In the genomic region with DNA sequence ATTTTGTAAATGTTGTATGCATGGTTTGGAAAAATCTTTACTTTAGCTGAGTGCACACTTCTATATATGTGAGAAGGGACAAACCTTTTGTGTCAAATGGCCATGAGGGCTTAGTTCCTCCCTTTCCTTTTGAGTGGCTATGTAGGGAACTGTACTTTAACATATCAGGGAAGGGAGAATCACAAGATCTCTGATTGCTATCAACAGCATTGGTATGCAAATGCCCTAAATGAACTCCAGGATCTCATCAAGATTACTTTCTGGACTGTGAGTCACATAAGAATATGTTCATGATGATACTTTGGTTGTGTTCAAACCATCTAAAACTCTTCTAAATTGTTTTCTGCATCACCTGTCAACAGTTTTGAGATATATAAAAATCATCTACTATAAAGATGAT, we compare ENCODE assay signal across 2 cellular contexts.
TF ChIP-seq lines count a peak whose summit lies in the region.

No MANE protein-coding gene starts in this region.

TF ChIP-seq in IMR-90, 13 proteins besides CTCF, POLR2A, EP300 and RAD21:
- no peak for TF ChIP-seq MAFK (IDR thresholded peaks at IDR 0.05; ENCODE audit: low read depth, low read length)
- TF ChIP-seq FOS (IDR thresholded peaks at IDR 0.05; ENCODE audit: low read depth, low read length), result no peak
- no peak for TF ChIP-seq RFX5 (IDR thresholded peaks at IDR 0.05; ENCODE audit: low read depth, low read length)
- TF ChIP-seq, protein P1, sequence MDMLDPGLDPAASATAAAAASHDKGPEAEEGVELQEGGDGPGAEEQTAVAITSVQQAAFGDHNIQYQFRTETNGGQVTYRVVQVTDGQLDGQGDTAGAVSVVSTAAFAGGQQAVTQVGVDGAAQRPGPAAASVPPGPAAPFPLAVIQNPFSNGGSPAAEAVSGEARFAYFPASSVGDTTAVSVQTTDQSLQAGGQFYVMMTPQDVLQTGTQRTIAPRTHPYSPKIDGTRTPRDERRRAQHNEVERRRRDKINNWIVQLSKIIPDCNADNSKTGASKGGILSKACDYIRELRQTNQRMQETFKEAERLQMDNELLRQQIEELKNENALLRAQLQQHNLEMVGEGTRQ (IDR thresholded peaks at IDR 0.05; ENCODE audit: low read depth, low read length), result no peak
- no peak for TF ChIP-seq CHD1 (IDR thresholded peaks at IDR 0.05; ENCODE audit: low read depth, low read length)
- TF ChIP-seq CEBPB (IDR thresholded peaks at IDR 0.05; ENCODE audit: low read depth, low read length), result no peak
- no peak for TF ChIP-seq RCOR1 (IDR thresholded peaks at IDR 0.05; ENCODE audit: insufficient replicate concordance, low read length)
- no peak for TF ChIP-seq SMC3 (IDR thresholded peaks at IDR 0.05; ENCODE audit: low read depth, low read length)
- no peak for TF ChIP-seq MXI1 (IDR thresholded peaks at IDR 0.05; ENCODE audit: borderline replicate concordance, low read depth, low read length)
- no peak for TF ChIP-seq NFE2L2 (IDR thresholded peaks at IDR 0.05; ENCODE audit: low read depth, low read length)

TF ChIP-seq in GM12878, 131 proteins besides CTCF, POLR2A, EP300 and RAD21:
- no peak for TF ChIP-seq KAT2A (conservative IDR thresholded peaks at IDR 0.05; ENCODE audit: control insufficient read depth, low read depth, low read length)
- TF ChIP-seq, protein P2, sequence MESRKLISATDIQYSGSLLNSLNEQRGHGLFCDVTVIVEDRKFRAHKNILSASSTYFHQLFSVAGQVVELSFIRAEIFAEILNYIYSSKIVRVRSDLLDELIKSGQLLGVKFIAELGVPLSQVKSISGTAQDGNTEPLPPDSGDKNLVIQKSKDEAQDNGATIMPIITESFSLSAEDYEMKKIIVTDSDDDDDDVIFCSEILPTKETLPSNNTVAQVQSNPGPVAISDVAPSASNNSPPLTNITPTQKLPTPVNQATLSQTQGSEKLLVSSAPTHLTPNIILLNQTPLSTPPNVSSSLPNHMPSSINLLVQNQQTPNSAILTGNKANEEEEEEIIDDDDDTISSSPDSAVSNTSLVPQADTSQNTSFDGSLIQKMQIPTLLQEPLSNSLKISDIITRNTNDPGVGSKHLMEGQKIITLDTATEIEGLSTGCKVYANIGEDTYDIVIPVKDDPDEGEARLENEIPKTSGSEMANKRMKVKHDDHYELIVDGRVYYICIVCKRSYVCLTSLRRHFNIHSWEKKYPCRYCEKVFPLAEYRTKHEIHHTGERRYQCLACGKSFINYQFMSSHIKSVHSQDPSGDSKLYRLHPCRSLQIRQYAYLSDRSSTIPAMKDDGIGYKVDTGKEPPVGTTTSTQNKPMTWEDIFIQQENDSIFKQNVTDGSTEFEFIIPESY (IDR thresholded peaks at IDR 0.05), result no peak
- no peak for TF ChIP-seq NRF1 (conservative IDR thresholded peaks at IDR 0.05; ENCODE audit: low read depth, low read length)
- no peak for TF ChIP-seq SUZ12 (IDR thresholded peaks at IDR 0.05; ENCODE audit: unreplicated experiment)
- no peak for TF ChIP-seq BACH1 (IDR thresholded peaks at IDR 0.05; ENCODE audit: borderline replicate concordance)
- no peak for TF ChIP-seq ZNF622 (IDR thresholded peaks at IDR 0.05)
- TF ChIP-seq, protein P3, sequence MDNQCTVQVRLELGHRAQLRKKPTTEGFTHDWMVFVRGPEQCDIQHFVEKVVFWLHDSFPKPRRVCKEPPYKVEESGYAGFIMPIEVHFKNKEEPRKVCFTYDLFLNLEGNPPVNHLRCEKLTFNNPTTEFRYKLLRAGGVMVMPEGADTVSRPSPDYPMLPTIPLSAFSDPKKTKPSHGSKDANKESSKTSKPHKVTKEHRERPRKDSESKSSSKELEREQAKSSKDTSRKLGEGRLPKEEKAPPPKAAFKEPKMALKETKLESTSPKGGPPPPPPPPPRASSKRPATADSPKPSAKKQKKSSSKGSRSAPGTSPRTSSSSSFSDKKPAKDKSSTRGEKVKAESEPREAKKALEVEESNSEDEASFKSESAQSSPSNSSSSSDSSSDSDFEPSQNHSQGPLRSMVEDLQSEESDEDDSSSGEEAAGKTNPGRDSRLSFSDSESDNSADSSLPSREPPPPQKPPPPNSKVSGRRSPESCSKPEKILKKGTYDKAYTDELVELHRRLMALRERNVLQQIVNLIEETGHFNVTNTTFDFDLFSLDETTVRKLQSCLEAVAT (IDR thresholded peaks at IDR 0.05), result no peak
- no peak for TF ChIP-seq MTA3 (IDR thresholded peaks at IDR 0.05; ENCODE audit: borderline replicate concordance, low read length)
- TF ChIP-seq, protein P4, sequence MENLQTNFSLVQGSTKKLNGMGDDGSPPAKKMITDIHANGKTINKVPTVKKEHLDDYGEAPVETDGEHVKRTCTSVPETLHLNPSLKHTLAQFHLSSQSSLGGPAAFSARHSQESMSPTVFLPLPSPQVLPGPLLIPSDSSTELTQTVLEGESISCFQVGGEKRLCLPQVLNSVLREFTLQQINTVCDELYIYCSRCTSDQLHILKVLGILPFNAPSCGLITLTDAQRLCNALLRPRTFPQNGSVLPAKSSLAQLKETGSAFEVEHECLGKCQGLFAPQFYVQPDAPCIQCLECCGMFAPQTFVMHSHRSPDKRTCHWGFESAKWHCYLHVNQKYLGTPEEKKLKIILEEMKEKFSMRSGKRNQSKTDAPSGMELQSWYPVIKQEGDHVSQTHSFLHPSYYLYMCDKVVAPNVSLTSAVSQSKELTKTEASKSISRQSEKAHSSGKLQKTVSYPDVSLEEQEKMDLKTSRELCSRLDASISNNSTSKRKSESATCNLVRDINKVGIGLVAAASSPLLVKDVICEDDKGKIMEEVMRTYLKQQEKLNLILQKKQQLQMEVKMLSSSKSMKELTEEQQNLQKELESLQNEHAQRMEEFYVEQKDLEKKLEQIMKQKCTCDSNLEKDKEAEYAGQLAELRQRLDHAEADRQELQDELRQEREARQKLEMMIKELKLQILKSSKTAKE (IDR thresholded peaks at IDR 0.05; ENCODE audit: low read depth, poor library complexity, severe bottlenecking), result no peak
